2 cellular contexts compared by ENCODE assay signal in genomic region chr16:2171601-2172178, GRCh38.
TF ChIP-seq lines count a peak whose summit lies in the region.

No MANE protein-coding gene starts in this region.

TF ChIP-seq in HEK293, 187 proteins besides CTCF, POLR2A, EP300 and RAD21:
- no peak for TF ChIP-seq ZNF366 (tag by site-specific recombination; conservative IDR thresholded peaks at IDR 0.05)
- peak; percentile 30; the same call in 1 of the 2 replicates for TF ChIP-seq HIC1 (tag by site-specific recombination; IDR thresholded peaks at IDR 0.05)
- TF ChIP-seq ZNF48 (tag by site-specific recombination; IDR thresholded peaks at IDR 0.05) = no peak
- TF ChIP-seq SCRT1 (tag by site-specific recombination; IDR thresholded peaks at IDR 0.05; ENCODE audit: borderline replicate concordance) = peak; percentile 40; the same call in 1 of the 2 replicates
- no peak for TF ChIP-seq ZNF600 (tag by site-specific recombination; IDR thresholded peaks at IDR 0.05)
TF ChIP-seq in HEK293: peak in this region for 2.

TF ChIP-seq in K562, 482 proteins besides CTCF, POLR2A, EP300 and RAD21:
- 0 out of 2 replicates have a peak, but pooled peaks have one; percentile 21 for TF ChIP-seq RBFOX2 (IDR thresholded peaks at IDR 0.05; ENCODE audit: low read depth, low read length)
- TF ChIP-seq, protein P1, sequence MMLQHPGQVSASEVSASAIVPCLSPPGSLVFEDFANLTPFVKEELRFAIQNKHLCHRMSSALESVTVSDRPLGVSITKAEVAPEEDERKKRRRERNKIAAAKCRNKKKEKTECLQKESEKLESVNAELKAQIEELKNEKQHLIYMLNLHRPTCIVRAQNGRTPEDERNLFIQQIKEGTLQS (IDR thresholded peaks at IDR 0.05) = no peak
- TF ChIP-seq, protein P1 (CRISPR knock-in tag; conservative IDR thresholded peaks at IDR 0.05) = no peak
- TF ChIP-seq CBX5 (IDR thresholded peaks at IDR 0.05; ENCODE audit: borderline replicate concordance, low read depth) = no peak
